8 cellular contexts compared by ENCODE assay signal in the genomic region with DNA sequence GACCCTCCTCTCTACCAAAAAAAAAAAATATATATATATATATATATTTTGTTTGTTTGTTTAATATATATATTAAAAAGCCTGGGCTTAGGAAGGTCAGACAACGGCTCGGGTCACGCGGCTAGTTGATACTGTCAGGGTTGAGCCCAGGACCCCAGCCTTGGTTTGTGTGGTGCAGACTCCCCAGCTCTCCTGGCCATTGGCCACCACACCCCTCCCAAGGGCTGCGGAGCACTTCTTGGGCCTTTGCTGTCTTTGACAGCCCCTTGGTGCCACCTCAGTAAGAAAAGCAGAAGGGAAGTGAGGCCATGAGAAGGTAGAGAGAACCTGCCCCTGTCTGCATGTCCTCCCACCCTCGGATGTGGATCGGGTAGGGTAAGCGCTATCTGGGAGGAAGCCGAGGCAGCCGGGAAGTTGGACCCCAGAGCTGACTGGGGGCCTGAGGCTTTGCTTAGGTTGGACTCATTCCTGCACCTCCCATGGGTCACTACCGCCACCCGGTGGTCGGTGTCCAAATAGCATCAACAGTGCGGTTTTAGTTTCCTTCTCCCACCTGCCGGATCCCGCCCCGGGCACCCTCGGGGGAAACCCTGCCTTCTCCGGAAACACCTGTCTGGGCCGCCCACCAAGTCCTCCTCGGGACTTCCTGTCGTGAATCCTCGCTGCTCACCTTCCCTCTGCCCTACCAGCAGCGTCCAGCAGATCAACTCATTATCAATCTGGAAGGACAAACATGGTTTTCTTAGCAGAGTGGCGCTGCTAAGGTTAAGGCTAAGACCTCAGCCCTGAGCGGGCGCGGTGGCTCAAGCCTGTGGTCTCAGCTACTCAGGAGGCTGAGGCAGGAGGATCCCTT. TPM values are rescaled to one million over a fixed set of nuclear protein-coding genes. Genes with fewer than 3 reads are reported as not detected.
DNase-seq lines count a peak whose midpoint lies in the region; ATAC-seq, FAIRE-seq and TF ChIP-seq lines count a peak whose summit lies in the region.

No MANE protein-coding gene starts in this region.

- H3K36me3 ChIP-seq in GM06990 (ENCODE audit: control insufficient read depth, insufficient read depth, low read length) (no peaks in the 10 kb centered on the region), gastroesophageal sphincter (no peaks in the 10 kb centered on the region), suprapubic skin (no peaks in the 10 kb centered on the region)

- 0 to 90% methylated on average over 4 of the region's 28 CpGs for WGBS in gastroesophageal sphincter (ENCODE audit: low coverage in 1 of 2), 2 donors
- WGBS in suprapubic skin = 32% methylated on average over 14 of the region's 28 CpGs

- H3K9me3 ChIP-seq in gastroesophageal sphincter (no peaks in the 10 kb centered on the region), suprapubic skin (no peaks in the 10 kb centered on the region)

- TF ChIP-seq POLR2A in H54 (IDR thresholded peaks at IDR 0.05; ENCODE audit: low read depth, low read length) (no peak), gastroesophageal sphincter (IDR thresholded peaks at IDR 0.05) (no peak), suprapubic skin (IDR thresholded peaks at IDR 0.05) (no peak)

- TF ChIP-seq EP300 in gastroesophageal sphincter (IDR thresholded peaks at IDR 0.05) (no peak), suprapubic skin (IDR thresholded peaks at IDR 0.05) (no peak)

- TF ChIP-seq CTCF in GM06990 (IDR thresholded peaks at IDR 0.05; ENCODE audit: insufficient read depth, low read length, poor library complexity, severe bottlenecking) (peak; percentile 88), gastroesophageal sphincter (IDR thresholded peaks at IDR 0.05) (peak in 3 of 4 experiments; percentile 80 to 92 (median 84)), suprapubic skin (IDR thresholded peaks at IDR 0.05) (peak; percentile 64 to 87)

- H3K27ac ChIP-seq in gastroesophageal sphincter = no peak overlapping the region
- H3K27ac ChIP-seq in suprapubic skin = no peak overlapping the region

- H3K4me3 ChIP-seq in GM06990 (replicated peaks; ENCODE audit: low read depth, low read length) (peak overlapping the region; percentile 57), gastroesophageal sphincter (peak overlapping the region; percentile 5 to 47), suprapubic skin (peak overlapping the region; percentile 43)

- peak; percentile 87 for DNase-seq in GM06990 (ENCODE audit: extremely low read depth, insufficient read length)
- DNase-seq in H54 (ENCODE audit: insufficient read length, low spot score) = peak; percentile 77
- DNase-seq in LHCN-M2 (ENCODE audit: low read depth) = peak; percentile 46
- DNase-seq in RPMI8226 = peak; percentile 96
- peak; percentile 96 for DNase-seq in activated effector memory CD4-positive, alpha-beta T cell treated with anti-CD3 and anti-CD28 coated beads, Interleukin-2, amount 50 U/mL, for 16 hours
- DNase-seq in occipital lobe (lab: John Stamatoyannopoulos, UW) = peak; percentile 20
- peak; percentile 85 to 87 for DNase-seq in suprapubic skin (ENCODE audit: low spot score in 2 of 2)

- no peak for FAIRE-seq in H54 (lab: Jason Lieb, UNC)

- H3K4me1 ChIP-seq in gastroesophageal sphincter (peaks cover 0 to 7% (median 0%) of the 10 kb centered on the region in 3 donors), suprapubic skin (peaks cover 3% of the 10 kb centered on the region)

- peak; percentile 73 for ATAC-seq in gastroesophageal sphincter

- H3K27me3 ChIP-seq in GM06990 (replicated peaks; ENCODE audit: control insufficient read depth, insufficient read depth, low read length) (no peaks in the 10 kb centered on the region), gastroesophageal sphincter (peaks cover 31% of the 10 kb centered on the region), suprapubic skin (peaks cover under 1% of the 10 kb centered on the region)

RNA-seq across cellular contexts. Expression of a gene that starts 29.8 kb away (rescaled TPM):
- total RNA-seq in LHCN-M2 (2014; rRNA removed) = 79.7 TPM in 2 replicates
- polyA plus RNA-seq in LHCN-M2 (2012) = 32.6 TPM
- total RNA-seq in gastroesophageal sphincter = 10 to 100 TPM; 43.8 to 74.5 (median 57.7) TPM
- total RNA-seq in occipital lobe = 57.1 TPM
- total RNA-seq in suprapubic skin = 10 to 100 TPM; 32.5 to 56.9 (median 42.7) TPM

RNA-seq across cellular contexts. Expression of a gene that starts 49.4 kb away (rescaled TPM):
- total RNA-seq in LHCN-M2 (2014; rRNA removed) = not detected in 2 replicates
- polyA plus RNA-seq in LHCN-M2 (2012) = not detected
- total RNA-seq in gastroesophageal sphincter = under 1 TPM in 2 of 4 donors, not detected in 2; 0.04 to 0.13 TPM
- total RNA-seq in occipital lobe = 44.9 TPM
- under 1 TPM in 2 of 4 donors, not detected in 2; 0.21 to 0.38 TPM for total RNA-seq in suprapubic skin

Comparison
In these comparisons a context has a peak if more than half of its experiments do, and no peak if none do; other contexts are left out.
1. DNase-seq: peak in every context shown above with its lines; median percentile 96 in RPMI8226; 96 in activated effector memory CD4-positive, alpha-beta T cell treated with anti-CD3 and anti-CD28 coated beads, Interleukin-2, amount 50 U/mL, for 16 hours; 87 in GM06990; 86 in suprapubic skin; 77 in H54; 46 in LHCN-M2; 20 in occipital lobe.
2. RNA of a gene that starts 49.4 kb away (total RNA-seq): 44.9 TPM in occipital lobe (single experiment); 0.21 to 0.38 TPM in suprapubic skin, 0.04 to 0.13 TPM in gastroesophageal sphincter and not detected in LHCN-M2; every median in the first group is over 10 times any median in the second.
3. Peak in every context shown above with its lines, with median percentiles within 50 percentile points of each other: H3K4me3 ChIP-seq and CTCF ChIP-seq.